In genomic region chr10:112804036-112804435, GRCh38 we compare ENCODE assay signal across 12 cellular contexts.
DNase-seq lines count a peak whose midpoint lies in the region; TF ChIP-seq lines count a peak whose summit lies in the region.
"Had no signal": no experiment of that assay in that cellular context is flagged by ENCODE, and none has a peak within 500 bp of the region (broad histone marks: within the 10 kb centered on the region; RNA-seq: fewer than 3 reads in every experiment).

No MANE protein-coding gene starts in this region.

- TF ChIP-seq POLR2A in thyroid gland (IDR thresholded peaks at IDR 0.05) = no peak

- intact Hi-C loops in thyroid gland (cut with DNase I) = no loop called here

- H3K36me3 ChIP-seq in HEK293 (ENCODE audit: control insufficient read depth in 2 of 2, insufficient read depth in 1 of 2, low read length in 2 of 2) (no peaks in the 10 kb centered on the region), thyroid gland (no peaks in the 10 kb centered on the region)

- no peaks in the 10 kb centered on the region for H3K27me3 ChIP-seq in thyroid gland

- 39 to 74% methylated on average over 2 to 3 of the region's 3 CpGs for WGBS in thyroid gland, 2 donors

- no peaks in the 10 kb centered on the region for H3K9me3 ChIP-seq in HEK293 (ENCODE audit: control insufficient read depth, insufficient read depth, low read depth, low read length)
- no peaks in the 10 kb centered on the region for H3K9me3 ChIP-seq in thyroid gland

- POLR2A ChIA-PET in HEK293 (lab: Yijun Ruan, JAX) = no interaction called here

- H3K27ac ChIP-seq in HEK293 (ENCODE audit: extremely low read depth, low read depth, low read length) (no peak overlapping the region), thyroid gland (no peak overlapping the region)
- H3K27ac ChIP-seq: HL-60 had no signal

- TF ChIP-seq CTCF in HEK293 (tag by site-specific recombination; IDR thresholded peaks at IDR 0.05) (no peak), epithelial cell of esophagus (IDR thresholded peaks at IDR 0.05; ENCODE audit: insufficient read depth, low read depth, low read length, missing control alignments) (no peak), thyroid gland (IDR thresholded peaks at IDR 0.05) (no peak)

- H3K4me3 ChIP-seq in HEK293 (ENCODE audit: low read depth, low read length) (no peak overlapping the region), epithelial cell of esophagus (ENCODE audit: low read length) (no peak overlapping the region), thyroid gland (replicated peaks in 1 of 3) (no peak overlapping the region)
- H3K4me3 ChIP-seq: GM12878 had no signal

- CTCF ChIA-PET in HEK293 (lab: Yijun Ruan, JAX) = no interaction called here

- DNase-seq in NCI-H226 = peak; percentile 21
- peak; percentile 17 for DNase-seq in epithelial cell of esophagus (ENCODE audit: low read depth)
- DNase-seq in pons (ENCODE audit: low spot score) = peak; percentile 22
- DNase-seq in effector CD8-positive, alpha-beta T cell (lab: John Stamatoyannopoulos, UW) = no peak
- no peak for DNase-seq in dermis blood vessel endothelial cell
- no peak for DNase-seq in thyroid gland
- DNase-seq: activated T-cell treated with anti-CD3 and anti-CD28 coated beads for 4 hours; natural killer cell; stimulated activated CD8-positive, alpha-beta memory T cell treated with anti-CD3 and anti-CD28 coated beads, Interleukin-4, amount 100 ng/mL, for 48 hours had no signal

- H3K4me1 ChIP-seq in HEK293 (ENCODE audit: control insufficient read depth, insufficient read depth, low read length) (no peaks in the 10 kb centered on the region), thyroid gland (no peaks in the 10 kb centered on the region)

TF ChIP-seq in HEK293, 187 proteins besides CTCF, POLR2A, EP300 and RAD21:
- TF ChIP-seq ZIC2 (tag by site-specific recombination; IDR thresholded peaks at IDR 0.05) = 0 out of 2 replicates have a peak, but pooled peaks have one; percentile 26
- peak; percentile 93 for TF ChIP-seq SCRT1 (tag by site-specific recombination; IDR thresholded peaks at IDR 0.05; ENCODE audit: borderline replicate concordance)
- peak; percentile 96 for TF ChIP-seq SCRT2 (tag by site-specific recombination; IDR thresholded peaks at IDR 0.05)
- TF ChIP-seq GLI2 (tag by site-specific recombination; IDR thresholded peaks at IDR 0.05; ENCODE audit: borderline replicate concordance, low read depth) = no peak
- TF ChIP-seq OSR2 (tag by site-specific recombination; IDR thresholded peaks at IDR 0.05) = peak; percentile 32; the same call in 1 of the 2 replicates

Comparison
In these comparisons a context has a peak if more than half of its experiments do, and no peak if none do; other contexts are left out.
1. DNase-seq: peak in NCI-H226 (single experiment), epithelial cell of esophagus (single experiment) and pons (single experiment); none in effector CD8-positive, alpha-beta T cell (single experiment), dermis blood vessel endothelial cell (single experiment) and thyroid gland (0 of 2).